In genomic region chr1:213166868-213167267, GRCh38 we compare ENCODE assay signal across 21 cellular contexts.
"Had no signal": no experiment of that assay in that cellular context is flagged by ENCODE, and none has a peak within 500 bp of the region (broad histone marks: within the 10 kb centered on the region; RNA-seq: fewer than 3 reads in every experiment).

No MANE protein-coding gene starts in this region.

- H3K27ac Mint-ChIP-seq: activated naive CD4-positive, alpha-beta T cell treated with anti-CD3 and anti-CD28 coated beads, Interleukin-2, amount 50 U/mL, for 24 hours; natural killer cell treated with Interleukin-12 subunit alpha and Interleukin-12 subunit beta and Interleukin-15 and Interleukin-18, amount 100 ng/mL, for 72 hours; stimulated activated naive CD8-positive, alpha-beta T cell treated with anti-CD3 and anti-CD28 coated beads, Interleukin-15, amount 100 ng/mL, for 72 hours had no signal

- ATAC-seq: effector memory CD8-positive, alpha-beta T cell; natural killer cell treated with Interleukin-12 subunit alpha and Interleukin-12 subunit beta and Interleukin-15 and Interleukin-18, amount 100 ng/mL, for 72 hours; stimulated activated naive CD8-positive, alpha-beta T cell treated with anti-CD3 and anti-CD28 coated beads, Interleukin-15, amount 100 ng/mL, for 72 hours; upper lobe of right lung had no signal

- H3K27ac ChIP-seq: adrenal gland, esophagus squamous epithelium, skin epidermis, testis, upper lobe of right lung, WERI-Rb-1 had no signal

- H3K36me3 Mint-ChIP-seq: natural killer cell treated with Interleukin-12 subunit alpha and Interleukin-12 subunit beta and Interleukin-15 and Interleukin-18, amount 100 ng/mL, for 72 hours had no signal

- H3K4me3 ChIP-seq: adrenal gland, esophagus squamous epithelium, skin epidermis, testis, upper lobe of right lung had no signal

- H3K9me3 ChIP-seq: adrenal gland, esophagus squamous epithelium, testis, upper lobe of right lung had no signal

- H3K36me3 ChIP-seq: adrenal gland, esophagus squamous epithelium, upper lobe of right lung, WERI-Rb-1 had no signal

- H3K4me1 ChIP-seq: adrenal gland, esophagus squamous epithelium, testis, upper lobe of right lung had no signal

- DNase-seq: activated CD4-positive, alpha-beta T cell treated with anti-CD3 and anti-CD28 coated beads, Interleukin-2, amount 50 U/mL, for 4 hours; activated gamma-delta T cell; adrenal gland; effector memory CD8-positive, alpha-beta T cell; esophagus squamous epithelium; foreskin fibroblast; kidney; mesendoderm; posterior cingulate gyrus; retina; stimulated activated CD4-positive, alpha-beta T cell treated with anti-CD3 and anti-CD28 coated beads, Interleukin-15, amount 100 ng/mL, for 24 hours; stimulated activated CD4-positive, alpha-beta T cell treated with anti-CD3 and anti-CD28 coated beads, Interleukin-2, amount 100 ng/mL, for 48 hours; stimulated activated naive CD8-positive, alpha-beta T cell treated with anti-CD3 and anti-CD28 coated beads, Interleukin-15, amount 100 ng/mL, for 72 hours; SW 1271; T-helper 2 cell; testis; upper lobe of right lung; WERI-Rb-1 had no signal

- H3K9me3 Mint-ChIP-seq: activated naive CD4-positive, alpha-beta T cell treated with anti-CD3 and anti-CD28 coated beads, Interleukin-2, amount 50 U/mL, for 24 hours; effector memory CD8-positive, alpha-beta T cell; natural killer cell treated with Interleukin-12 subunit alpha and Interleukin-12 subunit beta and Interleukin-15 and Interleukin-18, amount 100 ng/mL, for 72 hours; stimulated activated naive CD8-positive, alpha-beta T cell treated with anti-CD3 and anti-CD28 coated beads, Interleukin-15, amount 100 ng/mL, for 72 hours had no signal

- H3K27me3 ChIP-seq: adrenal gland, esophagus squamous epithelium, testis, upper lobe of right lung had no signal
